Comparison of ENCODE assay signal across 27 cellular contexts in the genomic region with DNA sequence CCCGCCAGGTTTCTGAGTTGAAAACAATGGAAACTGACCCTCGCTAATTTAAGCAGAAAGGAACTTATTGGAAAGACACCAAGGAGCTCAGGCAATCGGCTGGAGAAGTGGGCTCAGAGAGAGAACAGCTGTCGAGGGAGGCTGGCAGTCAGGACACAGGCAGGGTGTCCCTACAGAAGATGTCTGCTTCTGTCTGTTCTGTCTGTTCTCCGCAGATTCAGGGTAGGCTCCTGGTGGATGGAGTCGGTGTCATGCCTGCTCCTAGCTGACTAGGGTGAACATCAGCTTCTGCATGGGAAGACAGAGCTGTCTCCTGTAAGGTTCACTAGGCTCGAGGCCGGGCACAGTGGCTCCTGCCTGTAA.
"Had no signal": no experiment of that assay in that cellular context is flagged by ENCODE, and none has a peak within 500 bp of the region (broad histone marks: within the 10 kb centered on the region; RNA-seq: fewer than 3 reads in every experiment).

No MANE protein-coding gene starts in this region.

- H3K27ac Mint-ChIP-seq: activated CD8-positive, alpha-beta memory T cell treated with anti-CD3 and anti-CD28 coated beads, Interleukin-2, amount 10 ng/mL, durations not matched to agents 7 days and 5 days; activated CD8-positive, alpha-beta T cell treated with anti-CD3 and anti-CD28 coated beads for 36 hours; activated naive CD4-positive, alpha-beta T cell treated with anti-CD3 and anti-CD28 coated beads, Interleukin-2, amount 50 U/mL, for 24 hours; activated naive CD8-positive, alpha-beta T cell treated with anti-CD3 and anti-CD28 coated beads, Interleukin-2, amount 50 U/mL, for 24 hours; activated T-helper 2 cell treated with anti-CD3 and anti-CD28 coated beads, Interferon-gamma antibody, Interleukin-2, Interleukin-4, amounts not matched to agents 10 μg/mL and 5 μg/mL and 100 μg/mL, durations not matched to agents 14 hours and 24 hours and 36 hours; nephron progenitor cell; progenitor cell of endocrine pancreas; T-helper 17 cell had no signal

- H3K9me3 ChIP-seq: left ventricle myocardium inferior, neutrophil, ovary, suprapubic skin, tibial nerve had no signal

- H3K4me3 Mint-ChIP-seq: activated CD8-positive, alpha-beta memory T cell treated with anti-CD3 and anti-CD28 coated beads, Interleukin-2, amount 10 ng/mL, durations not matched to agents 7 days and 5 days; activated CD8-positive, alpha-beta T cell treated with anti-CD3 and anti-CD28 coated beads for 36 hours; activated naive CD4-positive, alpha-beta T cell treated with anti-CD3 and anti-CD28 coated beads, Interleukin-2, amount 50 U/mL, for 24 hours; activated naive CD8-positive, alpha-beta T cell treated with anti-CD3 and anti-CD28 coated beads, Interleukin-2, amount 50 U/mL, for 24 hours; central memory CD8-positive, alpha-beta T cell; nephron progenitor cell; T-helper 17 cell had no signal

- H3K9me3 Mint-ChIP-seq: activated CD8-positive, alpha-beta T cell treated with anti-CD3 and anti-CD28 coated beads for 36 hours; activated naive CD4-positive, alpha-beta T cell treated with anti-CD3 and anti-CD28 coated beads, Interleukin-2, amount 50 U/mL, for 24 hours; activated naive CD8-positive, alpha-beta T cell treated with anti-CD3 and anti-CD28 coated beads, Interleukin-2, amount 50 U/mL, for 24 hours; activated T-helper 2 cell treated with anti-CD3 and anti-CD28 coated beads, Interferon-gamma antibody, Interleukin-2, Interleukin-4, amounts not matched to agents 10 μg/mL and 5 μg/mL and 100 μg/mL, durations not matched to agents 14 hours and 24 hours and 36 hours; central memory CD8-positive, alpha-beta T cell had no signal

- H3K27ac ChIP-seq: epithelial cell of prostate, left ventricle myocardium inferior, neutrophil, ovary, suprapubic skin, tibial nerve, WERI-Rb-1 had no signal

- H3K36me3 ChIP-seq: left ventricle myocardium inferior, neutrophil, ovary, suprapubic skin, tibial nerve, WERI-Rb-1 had no signal

- H3K27me3 ChIP-seq: neutrophil, ovary, suprapubic skin, tibial nerve had no signal

- H3K4me1 ChIP-seq: suprapubic skin, tibial nerve had no signal

- H3K36me3 Mint-ChIP-seq: activated CD8-positive, alpha-beta memory T cell treated with anti-CD3 and anti-CD28 coated beads, Interleukin-2, amount 10 ng/mL, durations not matched to agents 7 days and 5 days; activated naive CD4-positive, alpha-beta T cell treated with anti-CD3 and anti-CD28 coated beads, Interleukin-2, amount 50 U/mL, for 24 hours had no signal

- DNase-seq: activated CD4-positive, alpha-beta T cell treated with anti-CD3 and anti-CD28 coated beads, Interleukin-2, amount 50 U/mL, for 1 hour; activated CD4-positive, CD25-positive, alpha-beta regulatory T cell treated with anti-CD3 and anti-CD28 coated beads, Interleukin-2, amount 50 U/mL, for 72 hours; activated CD8-positive, alpha-beta memory T cell treated with anti-CD3 and anti-CD28 coated beads, Interleukin-2, amount 10 ng/mL, durations not matched to agents 7 days and 5 days; activated CD8-positive, alpha-beta T cell treated with anti-CD3 and anti-CD28 coated beads for 36 hours; activated naive CD8-positive, alpha-beta T cell treated with anti-CD3 and anti-CD28 coated beads, Interleukin-2, amount 50 U/mL, for 24 hours; activated T-cell treated with anti-CD3 and anti-CD28 coated beads, Interleukin-2, amount 50 U/mL, for 48 hours; amygdala; dermis blood vessel endothelial cell; effector CD4-positive, alpha-beta T cell; left ventricle myocardium inferior; nephron progenitor cell; ovary; small intestine; stimulated activated CD4-positive, alpha-beta T cell treated with anti-CD3 and anti-CD28 coated beads, Interleukin-1b, Interleukin-23, amount 100 ng/mL, for 48 hours; stimulated activated naive CD4-positive, alpha-beta T cell; T-helper 17 cell; T1000; WERI-Rb-1 had no signal

- H3K27me3 Mint-ChIP-seq: activated CD8-positive, alpha-beta T cell treated with anti-CD3 and anti-CD28 coated beads for 36 hours; activated naive CD4-positive, alpha-beta T cell treated with anti-CD3 and anti-CD28 coated beads, Interleukin-2, amount 50 U/mL, for 24 hours; activated naive CD8-positive, alpha-beta T cell treated with anti-CD3 and anti-CD28 coated beads, Interleukin-2, amount 50 U/mL, for 24 hours; T-helper 17 cell had no signal

- ATAC-seq: activated CD8-positive, alpha-beta memory T cell treated with anti-CD3 and anti-CD28 coated beads, Interleukin-2, amount 10 ng/mL, durations not matched to agents 7 days and 5 days; activated CD8-positive, alpha-beta T cell treated with anti-CD3 and anti-CD28 coated beads for 36 hours; activated naive CD8-positive, alpha-beta T cell treated with anti-CD3 and anti-CD28 coated beads, Interleukin-2, amount 50 U/mL, for 24 hours; sciatic nerve; T-helper 17 cell had no signal

- H3K4me3 ChIP-seq: left ventricle myocardium inferior, ovary, suprapubic skin, tibial nerve had no signal

- H3K4me1 Mint-ChIP-seq: activated CD8-positive, alpha-beta memory T cell treated with anti-CD3 and anti-CD28 coated beads, Interleukin-2, amount 10 ng/mL, durations not matched to agents 7 days and 5 days; activated naive CD4-positive, alpha-beta T cell treated with anti-CD3 and anti-CD28 coated beads, Interleukin-2, amount 50 U/mL, for 24 hours; central memory CD8-positive, alpha-beta T cell had no signal
